ENCODE assay signal across 21 cellular contexts in genomic region chr2:127697482-127698180, GRCh38. TPM values are rescaled to one million over a fixed set of nuclear protein-coding genes. Genes with fewer than 3 reads are reported as not detected.
A peak's percentile ranks its signal among the peaks of the same experiment; 100 is the strongest.
DNase-seq lines count a peak whose midpoint lies in the region; ATAC-seq, FAIRE-seq and TF ChIP-seq lines count a peak whose summit lies in the region.
"Had no signal": no experiment of that assay in that cellular context is flagged by ENCODE, and none has a peak within 500 bp of the region (broad histone marks: within the 10 kb centered on the region; RNA-seq: fewer than 3 reads in every experiment).

No MANE protein-coding gene starts in this region.

- H3K4me3 Mint-ChIP-seq in dendritic cell treated with granulocyte-macrophage colony-stimulating factor and Interleukin-4, amounts not matched to agents 40 ng/mL and 50 ng/mL, for 4 days = no peak overlapping the region
- no peak overlapping the region for H3K4me3 Mint-ChIP-seq in neural progenitor cell
- H3K4me3 Mint-ChIP-seq in stimulated activated naive B cell treated with anti-CD40 and anti-IgM and Interleukin-4, amounts not matched to agents 10 μg/mL and 1 μg/mL and 100 μg/mL, for 72 hours = no peak overlapping the region
- H3K4me3 Mint-ChIP-seq: B cell, HFFc6 had no signal

- peaks cover 15% of the 10 kb centered on the region for H3K4me1 ChIP-seq in HepG2 (ENCODE audit: insufficient read depth, low read length)
- H3K4me1 ChIP-seq in right lobe of liver = peaks cover 0 to 13% (median 2%) of the 10 kb centered on the region in 4 donors
- peaks cover 16% of the 10 kb centered on the region for H3K4me1 ChIP-seq in neural progenitor cell

- no peak for FAIRE-seq in HepG2 (lab: Jason Lieb, UNC)
- FAIRE-seq: D721Med, G401.6, GM12892, GM18507 had no signal

- no peaks in the 10 kb centered on the region for H3K27me3 ChIP-seq in HepG2 (ENCODE audit: control insufficient read depth in 1 of 2, insufficient read depth in 2 of 2, low read length in 2 of 2)
- H3K27me3 ChIP-seq in right lobe of liver = no peaks in the 10 kb centered on the region
- peaks cover 22% of the 10 kb centered on the region for H3K27me3 ChIP-seq in neural progenitor cell
- H3K27me3 ChIP-seq: BLaER1 treated with 17β-estradiol and CSF1 and Interleukin-3, amounts not matched to agents 10 nM and 100 nM had no signal

- 74% methylated on average over 21 of the region's 21 CpGs for WGBS in HepG2 (ENCODE audit: low lambda C conversion rate)
- WGBS in right lobe of liver (ENCODE audit: insufficient coverage, low coverage, low lambda C conversion rate, missing lambda C conversion rate) = 82% methylated on average over 4 of the region's 21 CpGs

- peaks cover 15% of the 10 kb centered on the region for H3K36me3 Mint-ChIP-seq in dendritic cell treated with granulocyte-macrophage colony-stimulating factor and Interleukin-4, amounts not matched to agents 40 ng/mL and 50 ng/mL, for 4 days (ENCODE audit: low read depth)
- H3K36me3 Mint-ChIP-seq in neural progenitor cell = peaks cover 5% of the 10 kb centered on the region
- peaks cover 10 to 18% of the 10 kb centered on the region in 2 donors for H3K36me3 Mint-ChIP-seq in stimulated activated naive B cell treated with anti-CD40 and anti-IgM and Interleukin-4, amounts not matched to agents 10 μg/mL and 1 μg/mL and 100 μg/mL, for 72 hours

- ATAC-seq in HepG2 = no peak
- ATAC-seq in right lobe of liver = no peak
- no peak for ATAC-seq in stimulated activated naive B cell treated with anti-CD40 and anti-IgM and Interleukin-4, amounts not matched to agents 10 μg/mL and 1 μg/mL and 100 μg/mL, for 72 hours (replicated peaks)
- no peak for ATAC-seq in HG03457 (IDR thresholded peaks at IDR 0.05; ENCODE audit: unreplicated experiment)
- no peak for ATAC-seq in HG03378 (IDR thresholded peaks at IDR 0.05; ENCODE audit: unreplicated experiment)
- ATAC-seq: HCT116 had no signal

- H3K4me3 ChIP-seq in HepG2 (replicated peaks in 1 of 3; ENCODE audit: insufficient read depth in 1 of 3, low read depth in 2 of 3, low read length in 3 of 3) = no peak overlapping the region
- no peak overlapping the region for H3K4me3 ChIP-seq in right lobe of liver
- H3K4me3 ChIP-seq in neural progenitor cell = no peak overlapping the region
- H3K4me3 ChIP-seq: BLaER1 treated with 17β-estradiol and CSF1 and Interleukin-3, amounts not matched to agents 10 nM and 100 nM had no signal

- in situ Hi-C loops in HepG2 (cut with HindIII; ENCODE audit: extremely low pct_ligation_motif_present, low pct_unique_long_range_greater_than_20kb) = no loop called here

- peak overlapping the region; percentile 26 for H3K27ac Mint-ChIP-seq in dendritic cell treated with granulocyte-macrophage colony-stimulating factor and Interleukin-4, amounts not matched to agents 40 ng/mL and 50 ng/mL, for 4 days
- H3K27ac Mint-ChIP-seq in neural progenitor cell = peak overlapping the region; percentile 63
- H3K27ac Mint-ChIP-seq in stimulated activated naive B cell treated with anti-CD40 and anti-IgM and Interleukin-4, amounts not matched to agents 10 μg/mL and 1 μg/mL and 100 μg/mL, for 72 hours = peak overlapping the region; percentile 28
- H3K27ac Mint-ChIP-seq: HFFc6 had no signal

- CTCF ChIA-PET in HepG2 (lab: Yijun Ruan, JAX; ENCODE audit: low intra/inter-chr PET ratio, low total read pairs) = no interaction called here

- H3K27ac ChIP-seq in HepG2 (ENCODE audit: extremely low read length, insufficient read depth, low read length) (no peak overlapping the region), right lobe of liver (no peak overlapping the region), neural progenitor cell (no peak overlapping the region)
- H3K27ac ChIP-seq: BLaER1 treated with 17β-estradiol and CSF1 and Interleukin-3, amounts not matched to agents 10 nM and 100 nM had no signal

- no peaks in the 10 kb centered on the region for H3K9me3 ChIP-seq in HepG2 (ENCODE audit: low read length)
- no peaks in the 10 kb centered on the region for H3K9me3 ChIP-seq in right lobe of liver
- no peaks in the 10 kb centered on the region for H3K9me3 ChIP-seq in neural progenitor cell (ENCODE audit: low read depth)
- H3K9me3 ChIP-seq: BLaER1 treated with 17β-estradiol and CSF1 and Interleukin-3, amounts not matched to agents 10 nM and 100 nM had no signal

- H3K36me3 ChIP-seq in HepG2 (replicated peaks in 1 of 2; ENCODE audit: control insufficient read depth in 1 of 2, insufficient read depth in 2 of 2, low read length in 2 of 2) (no peaks in the 10 kb centered on the region; a peak in 2 of 5 replicates), right lobe of liver (no peaks in the 10 kb centered on the region), neural progenitor cell (no peaks in the 10 kb centered on the region)
- H3K36me3 ChIP-seq: BLaER1 treated with 17β-estradiol and CSF1 and Interleukin-3, amounts not matched to agents 10 nM and 100 nM had no signal

- H3F3A ChIP-seq in neural progenitor cell (ENCODE audit: low read depth) = peaks cover 28% of the 10 kb centered on the region

- TF ChIP-seq CTCF in HepG2 (CRISPR knock-in tag; IDR thresholded peaks at IDR 0.05) (no peak), right lobe of liver (IDR thresholded peaks at IDR 0.05) (no peak), neural progenitor cell (IDR thresholded peaks at IDR 0.05) (no peak)

- BruUV-seq in HepG2 (replicated peaks; lab: Mats Ljungman, UMichigan) = no TSS peak

- POLR2A ChIA-PET in HepG2 (lab: Yijun Ruan, JAX) = no interaction called here

- TF ChIP-seq POLR2A in HepG2 (IDR thresholded peaks at IDR 0.05; ENCODE audit: insufficient read depth in 1 of 2, low read depth in 2 of 2, low read length in 2 of 2) (no peak), right lobe of liver (IDR thresholded peaks at IDR 0.05) (no peak)

- H2AFZ ChIP-seq in HepG2 (ENCODE audit: low read length) (no peak overlapping the region), neural progenitor cell (replicated peaks) (no peak overlapping the region)

- H3K9me3 Mint-ChIP-seq in dendritic cell treated with granulocyte-macrophage colony-stimulating factor and Interleukin-4, amounts not matched to agents 40 ng/mL and 50 ng/mL, for 4 days = no peaks in the 10 kb centered on the region
- peaks cover 2% of the 10 kb centered on the region for H3K9me3 Mint-ChIP-seq in neural progenitor cell
- no peaks in the 10 kb centered on the region for H3K9me3 Mint-ChIP-seq in stimulated activated naive B cell treated with anti-CD40 and anti-IgM and Interleukin-4, amounts not matched to agents 10 μg/mL and 1 μg/mL and 100 μg/mL, for 72 hours
- H3K9me3 Mint-ChIP-seq: CD4-positive, CD25-positive, alpha-beta regulatory T cell; HFFc6 had no signal

- TF ChIP-seq EP300 in HepG2 (IDR thresholded peaks at IDR 0.05; ENCODE audit: low read depth in 2 of 2, low read length in 2 of 2) = no peak
- TF ChIP-seq EP300 in HepG2 (CRISPR knock-in tag; IDR thresholded peaks at IDR 0.05; ENCODE audit: borderline replicate concordance) = no peak

- H3K79me2 ChIP-seq in HepG2 (ENCODE audit: insufficient read depth, low read length) = peaks cover 6% of the 10 kb centered on the region
- peaks cover 6% of the 10 kb centered on the region for H3K79me2 ChIP-seq in neural progenitor cell (ENCODE audit: low read depth)

- H4K20me1 ChIP-seq in HepG2 (ENCODE audit: insufficient read depth, low read length) (0 out of 2 replicates have a peak, but pooled peaks cover 2% of the 10 kb centered on the region), neural progenitor cell (ENCODE audit: low read depth) (peaks cover 6% of the 10 kb centered on the region)

- intact Hi-C loops in HepG2 (cut with micrococcal nuclease; ENCODE audit: unreplicated experiment) = no loop called here
- intact Hi-C loops in right lobe of liver (cut with DNase I) = no loop called here
- intact Hi-C loops in dendritic cell treated with granulocyte-macrophage colony-stimulating factor and Interleukin-4, amounts not matched to agents 40 ng/mL and 50 ng/mL, for 4 days (cut with micrococcal nuclease) = no loop called here

- H3K27me3 Mint-ChIP-seq in dendritic cell treated with granulocyte-macrophage colony-stimulating factor and Interleukin-4, amounts not matched to agents 40 ng/mL and 50 ng/mL, for 4 days = peaks cover 2% of the 10 kb centered on the region
- H3K27me3 Mint-ChIP-seq in neural progenitor cell (ENCODE audit: insufficient read depth, low read depth) = peaks cover 3% of the 10 kb centered on the region
- no peaks in the 10 kb centered on the region for H3K27me3 Mint-ChIP-seq in stimulated activated naive B cell treated with anti-CD40 and anti-IgM and Interleukin-4, amounts not matched to agents 10 μg/mL and 1 μg/mL and 100 μg/mL, for 72 hours
- H3K27me3 Mint-ChIP-seq: B cell had no signal

- H3K4me2 ChIP-seq in HepG2 (ENCODE audit: low read depth, low read length) = no peak overlapping the region
- H3K4me2 ChIP-seq in neural progenitor cell = no peak overlapping the region
- H3K4me2 ChIP-seq: BLaER1 treated with 17β-estradiol and CSF1 and Interleukin-3, amounts not matched to agents 10 nM and 100 nM had no signal

- no peak for TF ChIP-seq RAD21 in HepG2 (CRISPR knock-in tag; IDR thresholded peaks at IDR 0.05)

- DNase-seq in HepG2 (ENCODE audit: low spot score) = no peak
- no peak for DNase-seq in right lobe of liver
- no peak for DNase-seq in neural progenitor cell (ENCODE audit: low spot score)
- DNase-seq in stimulated activated naive B cell treated with anti-CD40 and anti-IgM and Interleukin-4, amounts not matched to agents 10 μg/mL and 1 μg/mL and 100 μg/mL, for 72 hours = no peak
- DNase-seq in NCI-H2107 (lab: John Stamatoyannopoulos, UW) = no peak
- DNase-seq: Caco-2; CD4-positive, CD25-positive, alpha-beta regulatory T cell; GOT3; H7; HFFc6; KBM-7 had no signal

- peaks cover 42% of the 10 kb centered on the region for H3K4me1 Mint-ChIP-seq in dendritic cell treated with granulocyte-macrophage colony-stimulating factor and Interleukin-4, amounts not matched to agents 40 ng/mL and 50 ng/mL, for 4 days (ENCODE audit: low read depth)
- peaks cover 12% of the 10 kb centered on the region for H3K4me1 Mint-ChIP-seq in neural progenitor cell
- peaks cover 15 to 16% of the 10 kb centered on the region in 2 donors for H3K4me1 Mint-ChIP-seq in stimulated activated naive B cell treated with anti-CD40 and anti-IgM and Interleukin-4, amounts not matched to agents 10 μg/mL and 1 μg/mL and 100 μg/mL, for 72 hours

- H3K9ac ChIP-seq in HepG2 (ENCODE audit: insufficient read depth, low read depth, low read length) = no peak overlapping the region
- no peak overlapping the region for H3K9ac ChIP-seq in neural progenitor cell
- H3K9ac ChIP-seq: BLaER1 treated with 17β-estradiol and CSF1 and Interleukin-3, amounts not matched to agents 10 nM and 100 nM had no signal

RNA-seq across cellular contexts. Expression of gene SFT2D3, which starts 3.7 kb away (rescaled TPM):
- 4.6 and 9.4 TPM in 2 replicates for total RNA-seq in HepG2 (2016; rRNA removed; fragmentation: Illumina TruSeq; extraction: Trizol)
- 1.4 and 1.5 TPM in 2 replicates for total RNA-seq in HepG2 (2016; cell fraction: cytosol; rRNA removed; fragmentation: Illumina TruSeq; extraction: Trizol; ENCODE audit: low read depth)
- total RNA-seq in HepG2 (2016; cell fraction: insoluble cytoplasmic fraction; rRNA removed; fragmentation: Illumina TruSeq; extraction: Trizol) = 5.2 and 9.2 TPM in 2 replicates
- 4.6 and 5.1 TPM in 2 replicates for total RNA-seq in HepG2 (2016; cell fraction: membrane; rRNA removed; fragmentation: Illumina TruSeq; extraction: Trizol)
- 10.3 and 11.4 TPM in 2 replicates for total RNA-seq in HepG2 (2016; cell fraction: nucleus; rRNA removed; fragmentation: Illumina TruSeq; extraction: Trizol)
- polyA plus RNA-seq in HepG2 (2011; rRNA removed) = 8.3 and 8.7 TPM in 2 replicates
- 6.8 and 9.4 TPM in 2 replicates for polyA plus RNA-seq in HepG2 (2011; cell fraction: cytosol; rRNA removed)
- polyA plus RNA-seq in HepG2 (2011; cell fraction: nucleus; rRNA removed) = 3.7 and 4.4 TPM in 2 replicates
- polyA plus RNA-seq in HepG2 (2012) = not detected in 2 replicates
- 1.3 and 1.4 TPM in 2 replicates for polyA plus RNA-seq in HepG2 (2016; cell fraction: cytosol; fragmentation: Illumina TruSeq; extraction: Trizol; ENCODE audit: low read depth)
- polyA plus RNA-seq in HepG2 (2016; cell fraction: insoluble cytoplasmic fraction; fragmentation: Illumina TruSeq; extraction: Trizol; ENCODE audit: low read depth) = 5.4 and 7.0 TPM in 2 replicates
- polyA plus RNA-seq in HepG2 (2016; cell fraction: membrane; fragmentation: Illumina TruSeq; extraction: Trizol; ENCODE audit: low read depth) = 3.0 and 4.0 TPM in 2 replicates
- 13.6 and 14.0 TPM in 2 replicates for polyA plus RNA-seq in HepG2 (2016; cell fraction: nucleus; fragmentation: Illumina TruSeq; extraction: Trizol; ENCODE audit: insufficient read depth, low read depth)
- 2.4 and 7.5 TPM in 2 replicates for polyA minus RNA-seq in HepG2 (2011; rRNA and poly(A)+ RNA removed; ENCODE audit: low replicate concordance)
- polyA minus RNA-seq in HepG2 (2011; cell fraction: cytosol; rRNA and poly(A)+ RNA removed) = 6.5 and 7.2 TPM in 2 replicates
- polyA minus RNA-seq in HepG2 (2011; cell fraction: nucleus; rRNA and poly(A)+ RNA removed) = 16.4 and 17.5 TPM in 2 replicates
- 1 to 10 TPM; 1.6 to 4.7 (median 3.4) TPM for total RNA-seq in right lobe of liver
- total RNA-seq in neural progenitor cell (ENCODE audit: low replicate concordance) = 22.8 and 30.6 TPM in 2 replicates

RNA-seq across cellular contexts. Expression of gene LIMS2, which starts 22.3 kb away (rescaled TPM):
- total RNA-seq in HepG2 (2016; rRNA removed; fragmentation: Illumina TruSeq; extraction: Trizol) = 0.90 and 1.0 TPM in 2 replicates
- 1.9 and 3.6 TPM in 2 replicates for total RNA-seq in HepG2 (2016; cell fraction: cytosol; rRNA removed; fragmentation: Illumina TruSeq; extraction: Trizol; ENCODE audit: low read depth)
- total RNA-seq in HepG2 (2016; cell fraction: insoluble cytoplasmic fraction; rRNA removed; fragmentation: Illumina TruSeq; extraction: Trizol) = 0.85 and 1.2 TPM in 2 replicates
- total RNA-seq in HepG2 (2016; cell fraction: membrane; rRNA removed; fragmentation: Illumina TruSeq; extraction: Trizol) = 2.6 and 3.9 TPM in 2 replicates
- 0.56 and 0.81 TPM in 2 replicates for total RNA-seq in HepG2 (2016; cell fraction: nucleus; rRNA removed; fragmentation: Illumina TruSeq; extraction: Trizol)
- polyA plus RNA-seq in HepG2 (2011; rRNA removed) = 1.9 and 2.0 TPM in 2 replicates
- polyA plus RNA-seq in HepG2 (2011; cell fraction: cytosol; rRNA removed) = 2.1 and 3.1 TPM in 2 replicates
- 2.0 and 2.2 TPM in 2 replicates for polyA plus RNA-seq in HepG2 (2011; cell fraction: nucleus; rRNA removed)
- 2.1 and 3.9 TPM in 2 replicates for polyA plus RNA-seq in HepG2 (2012)
- 8.9 and 10.7 TPM in 2 replicates for polyA plus RNA-seq in HepG2 (2016; cell fraction: cytosol; fragmentation: Illumina TruSeq; extraction: Trizol; ENCODE audit: low read depth)
- polyA plus RNA-seq in HepG2 (2016; cell fraction: insoluble cytoplasmic fraction; fragmentation: Illumina TruSeq; extraction: Trizol; ENCODE audit: low read depth) = 2.4 and 3.4 TPM in 2 replicates
- 8.6 and 9.2 TPM in 2 replicates for polyA plus RNA-seq in HepG2 (2016; cell fraction: membrane; fragmentation: Illumina TruSeq; extraction: Trizol; ENCODE audit: low read depth)
- 1.5 TPM in 2 replicates for polyA plus RNA-seq in HepG2 (2016; cell fraction: nucleus; fragmentation: Illumina TruSeq; extraction: Trizol; ENCODE audit: insufficient read depth, low read depth)
- polyA minus RNA-seq in HepG2 (2011; rRNA and poly(A)+ RNA removed; ENCODE audit: low replicate concordance) = 0.07 and 4.5 TPM in 2 replicates
- polyA minus RNA-seq in HepG2 (2011; cell fraction: cytosol; rRNA and poly(A)+ RNA removed) = 1.2 and 1.9 TPM in 2 replicates
- polyA minus RNA-seq in HepG2 (2011; cell fraction: nucleus; rRNA and poly(A)+ RNA removed) = 1.2 and 1.6 TPM in 2 replicates
- total RNA-seq in right lobe of liver = 10 to 100 TPM in 5 of 6 experiments, 1 to 10 TPM in 1; 6.6 to 37.7 (median 19.5) TPM
- total RNA-seq in neural progenitor cell (ENCODE audit: low replicate concordance) = 1.2 TPM in 1 of 2 replicates, not detected in the other

RNA-seq across cellular contexts. Expression of gene GPR17, which starts 51.7 kb away (rescaled TPM):
- total RNA-seq in HepG2 (2016; rRNA removed; fragmentation: Illumina TruSeq; extraction: Trizol) (not detected in 2 replicates), right lobe of liver (not detected), neural progenitor cell (ENCODE audit: low replicate concordance) (not detected in 2 replicates)
- total RNA-seq in HepG2 (2016; cell fraction: cytosol; rRNA removed; fragmentation: Illumina TruSeq; extraction: Trizol; ENCODE audit: low read depth) = not detected in 2 replicates
- not detected in 2 replicates for total RNA-seq in HepG2 (2016; cell fraction: insoluble cytoplasmic fraction; rRNA removed; fragmentation: Illumina TruSeq; extraction: Trizol)
- total RNA-seq in HepG2 (2016; cell fraction: membrane; rRNA removed; fragmentation: Illumina TruSeq; extraction: Trizol) = not detected in 2 replicates
- total RNA-seq in HepG2 (2016; cell fraction: nucleus; rRNA removed; fragmentation: Illumina TruSeq; extraction: Trizol) = not detected in 2 replicates
- not detected in 2 replicates for polyA plus RNA-seq in HepG2 (2011; rRNA removed)
- polyA plus RNA-seq in HepG2 (2011; cell fraction: cytosol; rRNA removed) = not detected in 2 replicates
- not detected in 2 replicates for polyA plus RNA-seq in HepG2 (2011; cell fraction: nucleus; rRNA removed)
- not detected in 2 replicates for polyA plus RNA-seq in HepG2 (2012)
- polyA plus RNA-seq in HepG2 (2016; cell fraction: cytosol; fragmentation: Illumina TruSeq; extraction: Trizol; ENCODE audit: low read depth) = not detected in 2 replicates
- polyA plus RNA-seq in HepG2 (2016; cell fraction: insoluble cytoplasmic fraction; fragmentation: Illumina TruSeq; extraction: Trizol; ENCODE audit: low read depth) = not detected in 2 replicates
- polyA plus RNA-seq in HepG2 (2016; cell fraction: membrane; fragmentation: Illumina TruSeq; extraction: Trizol; ENCODE audit: low read depth) = not detected in 2 replicates
- polyA plus RNA-seq in HepG2 (2016; cell fraction: nucleus; fragmentation: Illumina TruSeq; extraction: Trizol; ENCODE audit: insufficient read depth, low read depth) = not detected in 2 replicates
- 0.08 TPM in 1 of 2 replicates, not detected in the other for polyA minus RNA-seq in HepG2 (2011; rRNA and poly(A)+ RNA removed; ENCODE audit: low replicate concordance)
- not detected in 2 replicates for polyA minus RNA-seq in HepG2 (2011; cell fraction: cytosol; rRNA and poly(A)+ RNA removed)
- not detected in 2 replicates for polyA minus RNA-seq in HepG2 (2011; cell fraction: nucleus; rRNA and poly(A)+ RNA removed)
- total RNA-seq: B cell; Caco-2; CD4-positive, CD25-positive, alpha-beta regulatory T cell; H7; HFFc6 had no signal
- polyA plus RNA-seq: CD4-positive, CD25-positive, alpha-beta regulatory T cell had no signal
